Comparison of ENCODE assay signal across 19 cellular contexts in genomic region chr4:152917533-152918395, GRCh38. TPM values are rescaled to one million over a fixed set of nuclear protein-coding genes. Genes with fewer than 3 reads are reported as not detected.
A peak's percentile ranks its signal among the peaks of the same experiment; 100 is the strongest.
DNase-seq lines count a peak whose midpoint lies in the region; ATAC-seq, FAIRE-seq and TF ChIP-seq lines count a peak whose summit lies in the region.
"Had no signal": no experiment of that assay in that cellular context is flagged by ENCODE, and none has a peak within 500 bp of the region (broad histone marks: within the 10 kb centered on the region; RNA-seq: fewer than 3 reads in every experiment).

No MANE protein-coding gene starts in this region.

- POLR2A ChIA-PET in OCI-LY7 (lab: Charles Lee): interaction anchor here (0.7 to 1.1 kb wide), 2 partner anchors 9 to 24 kb away, joined by 3 read pairs; no protein-coding TSS in a partner anchor

- TF ChIP-seq CTCF in keratinocyte (optimal IDR thresholded peaks at IDR 0.05 in 1 of 3, IDR thresholded peaks at IDR 0.05 in 1 of 3, conservative IDR thresholded peaks at IDR 0.05 in 1 of 3; ENCODE audit: extremely low read depth in 1 of 3, insufficient read depth in 2 of 3, low read length in 3 of 3) (no peak), OCI-LY7 (conservative IDR thresholded peaks at IDR 0.05; ENCODE audit: low read length) (no peak)

- dilution Hi-C loops in keratinocyte (cut with MboI; ENCODE audit: extremely low pct_ligation_motif_present, low sequenced_read_pairs): no loop called here

- CTCF ChIA-PET in OCI-LY7 (lab: Charles Lee; ENCODE audit: unreplicated experiment): no interaction called here

- no peak overlapping the region for H2AFZ ChIP-seq in keratinocyte (ENCODE audit: control insufficient read depth, low read length)
- H2AFZ ChIP-seq in OCI-LY7 (ENCODE audit: low read length): no peak overlapping the region
- H2AFZ ChIP-seq: GM23248 had no signal

- DNase-seq in COLO829 (ENCODE audit: low spot score) (peak; percentile 78), SK-MEL-5 (ENCODE audit: low read depth, low spot score) (peak; percentile 21), keratinocyte (ENCODE audit: low read depth, low spot score) (no peak), sciatic nerve (ENCODE audit: low spot score) (no peak), OCI-LY7 (ENCODE audit: low spot score) (no peak), amygdala (lab: John Stamatoyannopoulos, UW) (no peak)
- DNase-seq in activated T-cell treated with anti-CD3 and anti-CD28 coated beads, Interleukin-2, amount 50 U/mL, for 48 hours: no peak
- DNase-seq in activated naive CD4-positive, alpha-beta T cell treated with Interleukin-2 at 50 U/mL for 16 hours: no peak
- DNase-seq: 8988T; AML-193; CD8-positive, alpha-beta memory T cell; DMS79; GM23248; H7 had no signal

- BruUV-seq in OCI-LY7 (replicated peaks; lab: Mats Ljungman, UMichigan): no TSS peak

- H3K4me2 ChIP-seq in keratinocyte (ENCODE audit: control insufficient read depth, extremely low read depth, insufficient read depth, low read depth, low read length) (no peak overlapping the region), OCI-LY7 (ENCODE audit: low read length) (no peak overlapping the region)
- H3K4me2 ChIP-seq: BLaER1 had no signal

- H3K4me1 ChIP-seq in keratinocyte (ENCODE audit: control insufficient read depth, extremely low read depth, insufficient read depth, low read length) (no peaks in the 10 kb centered on the region), OCI-LY7 (ENCODE audit: insufficient read depth, low read length, poor library complexity, severe bottlenecking) (no peaks in the 10 kb centered on the region)
- H3K4me1 ChIP-seq: BLaER1 had no signal

- no peak overlapping the region for H3K27ac ChIP-seq in keratinocyte (ENCODE audit: control insufficient read depth, insufficient read depth, low read length)
- no peak overlapping the region for H3K27ac ChIP-seq in OCI-LY7 (ENCODE audit: low read depth, low read length, poor library complexity, severe bottlenecking)
- H3K27ac ChIP-seq: BLaER1, GM23248 had no signal

- peak; percentile 62 for ATAC-seq in sciatic nerve
- ATAC-seq: HepG2 had no signal

- no peaks in the 10 kb centered on the region; the same call in 1 of the 2 replicates for H3K9me2 ChIP-seq in OCI-LY7 (ENCODE audit: insufficient read depth, low read length)

- H3K36me3 ChIP-seq in keratinocyte (ENCODE audit: control insufficient read depth in 2 of 2, extremely low read depth in 1 of 2, insufficient read depth in 2 of 2, low read length in 2 of 2) (no peaks in the 10 kb centered on the region), OCI-LY7 (ENCODE audit: insufficient read depth, low read length) (no peaks in the 10 kb centered on the region)

- H3K9ac ChIP-seq in keratinocyte (ENCODE audit: control insufficient read depth, extremely low read depth, insufficient read depth, low read length): no peak overlapping the region
- H3K9ac ChIP-seq: BLaER1, GM23248 had no signal

- H3K9me3 ChIP-seq in keratinocyte (ENCODE audit: control insufficient read depth, low read depth, low read length): no peaks in the 10 kb centered on the region
- peaks cover 17% of the 10 kb centered on the region for H3K9me3 ChIP-seq in OCI-LY7 (ENCODE audit: low read length)

- FAIRE-seq in keratinocyte (lab: Jason Lieb, UNC): peak; percentile 5
- FAIRE-seq: G401.6, GM12891, HepG2, HTR-8/SVneo had no signal

- H3K9me1 ChIP-seq in keratinocyte (ENCODE audit: control insufficient read depth, extremely low read depth, insufficient read depth, low read length): no peaks in the 10 kb centered on the region

- H4K20me1 ChIP-seq in keratinocyte (ENCODE audit: control insufficient read depth, extremely low read depth, insufficient read depth, low read length) (no peaks in the 10 kb centered on the region), OCI-LY7 (ENCODE audit: insufficient read depth, low read length) (no peaks in the 10 kb centered on the region)
- H4K20me1 ChIP-seq: BLaER1 had no signal

- intact Hi-C loops in sciatic nerve (cut with DNase I): no loop called here
- intact Hi-C loops in OCI-LY7 (cut with micrococcal nuclease; ENCODE audit: unreplicated experiment): no loop called here

- H3K79me2 ChIP-seq in keratinocyte (ENCODE audit: control insufficient read depth, insufficient read depth, low read length) (no peaks in the 10 kb centered on the region), OCI-LY7 (ENCODE audit: insufficient read depth, low read depth, low read length) (no peaks in the 10 kb centered on the region)

- in situ Hi-C loops in SK-MEL-5 (cut with HindIII; ENCODE audit: low pct_unique_long_range_greater_than_20kb, low sequenced_read_pairs): no loop called here

- no peaks in the 10 kb centered on the region for H3K27me3 ChIP-seq in keratinocyte (ENCODE audit: control insufficient read depth, extremely low read depth, insufficient read depth, low read length)
- H3K27me3 ChIP-seq: BLaER1 had no signal

- H3K4me3 ChIP-seq in keratinocyte (ENCODE audit: control insufficient read depth in 2 of 3, extremely low read depth in 1 of 3, insufficient read depth in 2 of 3, low read depth in 1 of 3, low read length in 3 of 3): no peak overlapping the region
- no peak overlapping the region for H3K4me3 ChIP-seq in OCI-LY7 (ENCODE audit: low read depth, low read length, poor library complexity, severe bottlenecking)
- H3K4me3 ChIP-seq: BLaER1, GM23248 had no signal

RNA-seq across cellular contexts. Expression of gene FHDC1, which starts 18.4 kb away (rescaled TPM):
- 0.53 and 1.2 TPM in 2 replicates for total RNA-seq in SK-MEL-5 (2014; rRNA removed; shearing (Covaris generic))
- 4.7 and 5.2 TPM in 2 replicates for polyA plus RNA-seq in SK-MEL-5 (2015; cell fraction: cytosol; rRNA removed)
- 6.6 and 6.9 TPM in 2 replicates for polyA plus RNA-seq in SK-MEL-5 (2015; cell fraction: nucleus; rRNA removed)
- 0.96 to 2.1 TPM (median 1.6 TPM) in 3 replicates for polyA plus RNA-seq in keratinocyte
- polyA plus RNA-seq in keratinocyte (2011; ENCODE audit: low read depth): 4.0 TPM
- 1.2 and 1.4 TPM in 2 replicates for polyA plus RNA-seq in keratinocyte (2011; cell fraction: cytosol; rRNA removed)
- polyA plus RNA-seq in keratinocyte (2011; cell fraction: nucleus; rRNA removed): 6.6 and 7.8 TPM in 2 replicates
- polyA plus RNA-seq in keratinocyte (2012; ENCODE audit: low replicate concordance): 2.0 and 6.1 TPM in 2 replicates
- polyA minus RNA-seq in keratinocyte: 1.7 to 1.9 TPM (median 1.7 TPM) in 3 replicates
- 1.7 TPM for polyA minus RNA-seq in keratinocyte (2011; cell fraction: cytosol; rRNA and poly(A)+ RNA removed)
- 4.7 and 7.0 TPM in 2 replicates for polyA minus RNA-seq in keratinocyte (2011; cell fraction: nucleus; rRNA and poly(A)+ RNA removed)
- total RNA-seq in sciatic nerve (3.9 TPM), OCI-LY7 (2022) (0.04 and 0.06 TPM in 2 replicates)
- 0.03 and 0.13 TPM in 2 replicates for total RNA-seq in OCI-LY7 (2014; rRNA removed; shearing (Covaris generic))
- polyA plus RNA-seq: CD8-positive, alpha-beta memory T cell had no signal

Comparison
In these comparisons a context has a peak if more than half of its experiments do, and no peak if none do; other contexts are left out.
1. DNase-seq: peak in COLO829 (single experiment) and SK-MEL-5 (single experiment); none in keratinocyte (single experiment), sciatic nerve (single experiment), activated T-cell treated with anti-CD3 and anti-CD28 coated beads, Interleukin-2, amount 50 U/mL, for 48 hours (0 of 2), OCI-LY7 (single experiment), amygdala (0 of 56) and activated naive CD4-positive, alpha-beta T cell treated with Interleukin-2 at 50 U/mL for 16 hours (single experiment).